13 cellular contexts compared by ENCODE assay signal in the genomic region with DNA sequence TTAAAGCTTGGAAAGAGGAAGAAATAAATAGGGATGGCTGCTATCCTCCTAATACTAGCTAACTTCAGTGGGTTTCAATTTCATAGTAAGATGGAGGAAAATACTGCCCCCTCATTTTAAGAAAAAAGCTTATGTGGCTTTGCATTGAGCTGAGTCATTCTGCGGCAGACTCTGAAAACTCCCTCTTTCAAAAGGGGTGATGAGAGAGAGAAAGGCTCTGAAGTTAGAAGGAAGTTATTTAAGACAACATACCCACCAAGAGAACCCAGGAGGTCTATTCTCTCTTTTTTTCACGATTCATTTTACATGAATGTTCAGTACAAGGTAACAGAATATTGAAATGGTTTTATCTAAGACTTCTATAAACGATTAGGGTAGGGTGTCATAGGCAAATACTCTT. TPM values are rescaled to one million over a fixed set of nuclear protein-coding genes. Genes with fewer than 3 reads are reported as not detected.
A peak's percentile ranks its signal among the peaks of the same experiment; 100 is the strongest.
DNase-seq lines count a peak whose midpoint lies in the region; ATAC-seq and TF ChIP-seq lines count a peak whose summit lies in the region.
"Had no signal": no experiment of that assay in that cellular context is flagged by ENCODE, and none has a peak within 500 bp of the region (broad histone marks: within the 10 kb centered on the region; RNA-seq: fewer than 3 reads in every experiment).

No MANE protein-coding gene starts in this region.

- no peak for TF ChIP-seq CTCF in activated CD8-positive, alpha-beta T cell treated with anti-CD3 and anti-CD28 coated beads for 36 hours (IDR thresholded peaks at IDR 0.05)
- no peak for TF ChIP-seq CTCF in stomach (IDR thresholded peaks at IDR 0.05)

- peaks cover 32% of the 10 kb centered on the region for H3K4me1 Mint-ChIP-seq in activated CD8-positive, alpha-beta T cell treated with anti-CD3 and anti-CD28 coated beads for 36 hours (ENCODE audit: low read depth)
- H3K4me1 Mint-ChIP-seq in activated CD8-positive, alpha-beta T cell treated with anti-CD3 and anti-CD28 coated beads, Interleukin-2, amount 10 ng/mL, durations not matched to agents 7 days and 5 days (ENCODE audit: low read depth): peaks cover 35% of the 10 kb centered on the region
- H3K4me1 Mint-ChIP-seq in naive thymus-derived CD8-positive, alpha-beta T cell: peaks cover 10 to 28% (median 21%) of the 10 kb centered on the region in 4 donors

- H3K4me3 Mint-ChIP-seq in activated CD8-positive, alpha-beta T cell treated with anti-CD3 and anti-CD28 coated beads for 36 hours: no peak overlapping the region
- no peak overlapping the region for H3K4me3 Mint-ChIP-seq in activated CD8-positive, alpha-beta T cell treated with anti-CD3 and anti-CD28 coated beads, Interleukin-2, amount 10 ng/mL, durations not matched to agents 7 days and 5 days
- no peak overlapping the region for H3K4me3 Mint-ChIP-seq in naive thymus-derived CD8-positive, alpha-beta T cell
- H3K4me3 Mint-ChIP-seq: neural crest cell had no signal

- no peaks in the 10 kb centered on the region for H3K36me3 ChIP-seq in stomach
- H3K36me3 ChIP-seq: gastroesophageal sphincter had no signal

- CTCF ChIA-PET in activated CD8-positive, alpha-beta T cell treated with anti-CD3 and anti-CD28 coated beads for 36 hours (lab: Charles Lee): interaction anchor here (0.9 to 2.0 kb wide), 3 partner anchors 18 to 28 kb away, joined by 3 to 14 read pairs (median 3); no protein-coding TSS in a partner anchor
- CTCF ChIA-PET in activated CD8-positive, alpha-beta T cell treated with anti-CD3 and anti-CD28 coated beads, Interleukin-2, amount 10 ng/mL, durations not matched to agents 7 days and 5 days (lab: Charles Lee): interaction anchor here (1.0 to 2.9 kb wide), 4 partner anchors 9 to 849 kb away, joined by 3 to 15 read pairs (median 6); no protein-coding TSS in a partner anchor

- H3K27ac ChIP-seq in stomach: no peak overlapping the region
- H3K27ac ChIP-seq: gastroesophageal sphincter had no signal

- peaks cover 3% of the 10 kb centered on the region for H3K9me3 Mint-ChIP-seq in activated CD8-positive, alpha-beta T cell treated with anti-CD3 and anti-CD28 coated beads for 36 hours
- H3K9me3 Mint-ChIP-seq in activated CD8-positive, alpha-beta T cell treated with anti-CD3 and anti-CD28 coated beads, Interleukin-2, amount 10 ng/mL, durations not matched to agents 7 days and 5 days (ENCODE audit: insufficient read depth): no peaks in the 10 kb centered on the region
- H3K9me3 Mint-ChIP-seq in naive thymus-derived CD8-positive, alpha-beta T cell: peaks cover 0 to 21% (median 11%) of the 10 kb centered on the region in 9 donors
- H3K9me3 Mint-ChIP-seq: neural crest cell had no signal

- intact Hi-C loops in activated CD8-positive, alpha-beta T cell treated with anti-CD3 and anti-CD28 coated beads for 36 hours (cut with micrococcal nuclease): loop anchor here (5.0 kb wide), 2 partner anchors 779 to 856 kb away; a partner anchor contains a TSS
- intact Hi-C loops in stomach (cut with DNase I; ENCODE audit: low total_unique reads): no loop called here

- 3 to 7% (median 3%) methylated on average over 3 of the region's 3 CpGs for WGBS in stomach, 5 donors

- ATAC-seq in activated CD8-positive, alpha-beta T cell treated with anti-CD3 and anti-CD28 coated beads for 36 hours: peak; percentile 67
- ATAC-seq in activated CD8-positive, alpha-beta T cell treated with anti-CD3 and anti-CD28 coated beads, Interleukin-2, amount 10 ng/mL, durations not matched to agents 7 days and 5 days: no peak
- peak; percentile 49 for ATAC-seq in HG02588 (IDR thresholded peaks at IDR 0.05; ENCODE audit: unreplicated experiment)
- ATAC-seq in HG03565 (IDR thresholded peaks at IDR 0.05; ENCODE audit: unreplicated experiment): peak; percentile 79
- ATAC-seq in naive thymus-derived CD8-positive, alpha-beta T cell: peak; percentile 14 to 51
- ATAC-seq: gastroesophageal sphincter had no signal

- no peak for TF ChIP-seq POLR2A in stomach (IDR thresholded peaks at IDR 0.05)

- H3K27ac Mint-ChIP-seq in activated CD8-positive, alpha-beta T cell treated with anti-CD3 and anti-CD28 coated beads for 36 hours: peak overlapping the region; percentile 56
- H3K27ac Mint-ChIP-seq in activated CD8-positive, alpha-beta T cell treated with anti-CD3 and anti-CD28 coated beads, Interleukin-2, amount 10 ng/mL, durations not matched to agents 7 days and 5 days: no peak overlapping the region
- no peak overlapping the region for H3K27ac Mint-ChIP-seq in naive thymus-derived CD8-positive, alpha-beta T cell

- H3K4me3 ChIP-seq in stomach: no peak overlapping the region
- H3K4me3 ChIP-seq: gastroesophageal sphincter had no signal

- peaks cover 58 to 100% (median 94%) of the 10 kb centered on the region in 3 donors for H3K27me3 ChIP-seq in stomach

- peak; percentile 61 for DNase-seq in activated CD8-positive, alpha-beta T cell treated with anti-CD3 and anti-CD28 coated beads for 36 hours
- no peak for DNase-seq in activated CD8-positive, alpha-beta T cell treated with anti-CD3 and anti-CD28 coated beads, Interleukin-2, amount 10 ng/mL, durations not matched to agents 7 days and 5 days
- DNase-seq in naive thymus-derived CD8-positive, alpha-beta T cell: no peak
- no peak for DNase-seq in NCI-H2171 treated with DMSO at 0.1 percent for 48 hours (lab: John Stamatoyannopoulos, UW)
- no peak for DNase-seq in stomach
- DNase-seq in kidney tubule cell (ENCODE audit: low spot score): no peak
- DNase-seq: aorta, NCI-H1417 had no signal

- H3K9me3 ChIP-seq in stomach: peaks cover 0 to 4% (median 0%) of the 10 kb centered on the region in 4 donors
- H3K9me3 ChIP-seq: gastroesophageal sphincter had no signal

- no peak for TF ChIP-seq EP300 in stomach (IDR thresholded peaks at IDR 0.05)

- peaks cover 79% of the 10 kb centered on the region for H3K27me3 Mint-ChIP-seq in activated CD8-positive, alpha-beta T cell treated with anti-CD3 and anti-CD28 coated beads for 36 hours
- H3K27me3 Mint-ChIP-seq in activated CD8-positive, alpha-beta T cell treated with anti-CD3 and anti-CD28 coated beads, Interleukin-2, amount 10 ng/mL, durations not matched to agents 7 days and 5 days (ENCODE audit: low read depth): peaks cover 76% of the 10 kb centered on the region
- H3K27me3 Mint-ChIP-seq in naive thymus-derived CD8-positive, alpha-beta T cell: peaks cover 61 to 90% (median 72%) of the 10 kb centered on the region in 5 donors

- peaks cover 4% of the 10 kb centered on the region for H3K36me3 Mint-ChIP-seq in activated CD8-positive, alpha-beta T cell treated with anti-CD3 and anti-CD28 coated beads for 36 hours (ENCODE audit: low read depth)
- H3K36me3 Mint-ChIP-seq in activated CD8-positive, alpha-beta T cell treated with anti-CD3 and anti-CD28 coated beads, Interleukin-2, amount 10 ng/mL, durations not matched to agents 7 days and 5 days (ENCODE audit: low read depth): peaks cover 6% of the 10 kb centered on the region
- H3K36me3 Mint-ChIP-seq in naive thymus-derived CD8-positive, alpha-beta T cell: peaks cover 0 to 14% (median 7%) of the 10 kb centered on the region in 3 donors

- POLR2A ChIA-PET in activated CD8-positive, alpha-beta T cell treated with anti-CD3 and anti-CD28 coated beads for 36 hours (lab: Charles Lee): interaction anchor here (1.5 to 2.7 kb wide), 2 partner anchors 22 to 43 kb away, joined by 6 to 7 read pairs; a partner anchor contains a TSS
- POLR2A ChIA-PET in activated CD8-positive, alpha-beta T cell treated with anti-CD3 and anti-CD28 coated beads, Interleukin-2, amount 10 ng/mL, durations not matched to agents 7 days and 5 days (lab: Charles Lee): no interaction called here
- POLR2A ChIA-PET in naive thymus-derived CD8-positive, alpha-beta T cell (lab: Charles Lee): no interaction called here

- H3K4me1 ChIP-seq in stomach: peaks cover 24 to 47% (median 37%) of the 10 kb centered on the region in 4 donors

RNA-seq across cellular contexts. Expression of a gene that starts 4.5 kb away (rescaled TPM):
- not detected for total RNA-seq in activated CD8-positive, alpha-beta T cell treated with anti-CD3 and anti-CD28 coated beads for 36 hours
- not detected for total RNA-seq in activated CD8-positive, alpha-beta T cell treated with anti-CD3 and anti-CD28 coated beads, Interleukin-2, amount 10 ng/mL, durations not matched to agents 7 days and 5 days
- not detected for total RNA-seq in naive thymus-derived CD8-positive, alpha-beta T cell
- polyA plus RNA-seq in naive thymus-derived CD8-positive, alpha-beta T cell: not detected
- total RNA-seq in stomach: not detected
- not detected for polyA plus RNA-seq in stomach
- total RNA-seq: aorta, gastroesophageal sphincter had no signal
- polyA plus RNA-seq: AG04450, aorta had no signal

RNA-seq across cellular contexts. Expression of a gene that starts 42.7 kb away (rescaled TPM):
- total RNA-seq in activated CD8-positive, alpha-beta T cell treated with anti-CD3 and anti-CD28 coated beads for 36 hours: 10 to 100 TPM; 72.3 to 75.4 TPM
- 10 to 100 TPM; 36.8 to 38.7 TPM for total RNA-seq in activated CD8-positive, alpha-beta T cell treated with anti-CD3 and anti-CD28 coated beads, Interleukin-2, amount 10 ng/mL, durations not matched to agents 7 days and 5 days
- 10 to 100 TPM; 50.3 to 55.6 TPM for total RNA-seq in naive thymus-derived CD8-positive, alpha-beta T cell
- polyA plus RNA-seq in naive thymus-derived CD8-positive, alpha-beta T cell: 10 to 100 TPM; 37.8 to 44.3 (median 39.3) TPM
- 100 to 1,000 TPM in 1 of 5 donors, 10 to 100 TPM in 3, 1 to 10 TPM in 1; 1.2 to 158 (median 55.4) TPM for total RNA-seq in stomach
- polyA plus RNA-seq in stomach: 10 to 100 TPM; 30.6 to 68.6 (median 50.2) TPM
